Comparison of ENCODE assay signal across 23 cellular contexts in the genomic region with DNA sequence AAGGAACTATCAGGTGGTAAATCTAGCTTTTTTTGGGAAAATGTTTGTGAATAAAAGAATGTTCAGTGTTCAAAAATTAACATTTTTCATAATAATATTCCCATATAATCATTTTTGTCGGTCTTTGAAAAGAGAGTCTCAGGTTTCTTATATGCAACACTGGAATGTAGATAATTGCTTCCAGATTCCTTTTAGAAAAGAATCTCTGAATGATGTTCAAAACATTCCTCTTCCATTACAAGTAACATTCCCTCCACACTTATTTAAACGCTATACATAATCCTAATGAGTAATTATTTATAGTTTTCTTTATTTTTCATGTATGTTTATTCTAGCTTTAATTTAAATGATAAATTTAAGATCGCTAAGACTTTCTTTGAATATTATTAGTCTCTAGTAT. TPM values are rescaled to one million over a fixed set of nuclear protein-coding genes. Genes with fewer than 3 reads are reported as not detected.
A peak's percentile ranks its signal among the peaks of the same experiment; 100 is the strongest.
DNase-seq lines count a peak whose midpoint lies in the region; ATAC-seq and TF ChIP-seq lines count a peak whose summit lies in the region.
"Had no signal": no experiment of that assay in that cellular context is flagged by ENCODE, and none has a peak within 500 bp of the region (broad histone marks: within the 10 kb centered on the region; RNA-seq: fewer than 3 reads in every experiment).

No MANE protein-coding gene starts in this region.

- H3K4me1 ChIP-seq in SJCRH30 (peaks cover 18% of the 10 kb centered on the region), fibroblast of lung (ENCODE audit: control insufficient read depth, extremely low read depth, insufficient read depth, low read length) (peaks cover 3% of the 10 kb centered on the region), skeletal muscle satellite cell (ENCODE audit: control insufficient read depth, insufficient read depth, low read length) (peaks cover 25% of the 10 kb centered on the region)
- H3K4me1 ChIP-seq: breast epithelium, esophagus muscularis mucosa, neural progenitor cell, upper lobe of right lung had no signal

- no peak overlapping the region for H2AFZ ChIP-seq in fibroblast of lung (ENCODE audit: low read length)
- H2AFZ ChIP-seq: neural progenitor cell had no signal

- POLR2A ChIA-PET in CD4-positive, alpha-beta T cell (lab: Charles Lee) = no interaction called here

- no peaks in the 10 kb centered on the region for H3K36me3 ChIP-seq in SJCRH30
- H3K36me3 ChIP-seq in fibroblast of lung (ENCODE audit: control insufficient read depth, insufficient read depth, low read length) = no peaks in the 10 kb centered on the region
- no peaks in the 10 kb centered on the region for H3K36me3 ChIP-seq in skeletal muscle satellite cell (ENCODE audit: insufficient read depth, low read length)
- H3K36me3 ChIP-seq: breast epithelium, esophagus muscularis mucosa, neural progenitor cell, upper lobe of right lung had no signal

- H3K9me3 Mint-ChIP-seq in CD4-positive, alpha-beta T cell = no peaks in the 10 kb centered on the region
- H3K9me3 Mint-ChIP-seq: CD8-positive, alpha-beta T cell; stimulated activated naive CD8-positive, alpha-beta T cell treated with anti-CD3 and anti-CD28 coated beads, Interleukin-15, Interleukin-2, amounts not matched to agents 100 ng/mL and 50 ng/mL, for 24 hours had no signal

- no peak overlapping the region for H3K27ac Mint-ChIP-seq in CD4-positive, alpha-beta T cell
- H3K27ac Mint-ChIP-seq: activated CD4-positive, alpha-beta T cell treated with anti-CD3 and anti-CD28 coated beads for 36 hours; CD8-positive, alpha-beta T cell; neural progenitor cell; stimulated activated naive CD8-positive, alpha-beta T cell treated with anti-CD3 and anti-CD28 coated beads, Interleukin-15, Interleukin-2, amounts not matched to agents 100 ng/mL and 50 ng/mL, for 24 hours had no signal

- H3K9me3 ChIP-seq in SJCRH30 (replicated peaks) = no peaks in the 10 kb centered on the region
- no peaks in the 10 kb centered on the region for H3K9me3 ChIP-seq in fibroblast of lung (ENCODE audit: control insufficient read depth, insufficient read depth, low read depth, low read length)
- no peaks in the 10 kb centered on the region for H3K9me3 ChIP-seq in skeletal muscle satellite cell (replicated peaks; ENCODE audit: low read length)
- no peaks in the 10 kb centered on the region for H3K9me3 ChIP-seq in CD4-positive, alpha-beta T cell (ENCODE audit: control insufficient read depth, low read length)
- H3K9me3 ChIP-seq: breast epithelium, esophagus muscularis mucosa, upper lobe of right lung had no signal

- ATAC-seq in CD4-positive, alpha-beta T cell (ENCODE audit: poor library complexity) = no peak
- ATAC-seq in HG03457 (IDR thresholded peaks at IDR 0.05; ENCODE audit: unreplicated experiment) = no peak
- ATAC-seq: activated CD4-positive, alpha-beta T cell treated with anti-CD3 and anti-CD28 coated beads for 36 hours; CD8-positive, alpha-beta T cell; upper lobe of right lung had no signal

- intact Hi-C loops in CD4-positive, alpha-beta T cell (cut with DNase I, micrococcal nuclease) = no loop called here

- H3K27ac ChIP-seq in SJCRH30 = peak overlapping the region; percentile 23; the same call in 1 of the 2 replicates
- no peak overlapping the region for H3K27ac ChIP-seq in fibroblast of lung (ENCODE audit: insufficient read depth, low read length)
- H3K27ac ChIP-seq in CD4-positive, alpha-beta T cell (ENCODE audit: low read depth, low read length) = no peak overlapping the region
- H3K27ac ChIP-seq: breast epithelium, esophagus muscularis mucosa, neural progenitor cell, upper lobe of right lung had no signal

- DNase-seq in GM04503 (ENCODE audit: low read depth) (peak; percentile 45), SJCRH30 (peak in 1 of 2 experiments; percentile 51), fibroblast of lung (ENCODE audit: low read depth in 2 of 2) (peak; percentile 62 to 82)
- no peak for DNase-seq in activated naive CD4-positive, alpha-beta T cell treated with Interleukin-2 at 50 U/mL for 16 hours
- no peak for DNase-seq in activated T-cell treated with anti-CD3 and anti-CD28 coated beads, Interleukin-2, amount 50 U/mL, for 1 hour
- no peak for DNase-seq in CD4-positive, alpha-beta T cell
- DNase-seq: activated CD4-positive, alpha-beta T cell treated with anti-CD3 and anti-CD28 coated beads for 36 hours; activated CD8-positive, alpha-beta memory T cell treated with anti-CD3 and anti-CD28 coated beads, Interleukin-2, amount 50 U/mL, for 4 hours; CD8-positive, alpha-beta T cell; DMS79; hypothalamus; NCI-H2029 treated with DMSO at 0.1 percent for 48 hours; NCI-H524 treated with DMSO at 0.1 percent for 48 hours; retina; SHP77 treated with DMSO at 0.1 percent for 48 hours; T-helper 9 cell; upper lobe of right lung had no signal

- CTCF ChIA-PET in CD4-positive, alpha-beta T cell (lab: Charles Lee) = no interaction called here

- H3K27me3 ChIP-seq in SJCRH30 (no peaks in the 10 kb centered on the region), fibroblast of lung (ENCODE audit: control insufficient read depth, insufficient read depth, low read length) (no peaks in the 10 kb centered on the region), skeletal muscle satellite cell (ENCODE audit: control insufficient read depth, insufficient read depth, low read length) (no peaks in the 10 kb centered on the region)
- no peaks in the 10 kb centered on the region for H3K27me3 ChIP-seq in CD4-positive, alpha-beta T cell (ENCODE audit: control insufficient read depth, insufficient read depth, low read length)
- H3K27me3 ChIP-seq: breast epithelium, esophagus muscularis mucosa, upper lobe of right lung had no signal

- H3K79me2 ChIP-seq in fibroblast of lung (ENCODE audit: control insufficient read depth, insufficient read depth, low read length) = no peaks in the 10 kb centered on the region

- no peak for TF ChIP-seq CTCF in fibroblast of lung (conservative IDR thresholded peaks at IDR 0.05 in 1 of 2, IDR thresholded peaks at IDR 0.05 in 1 of 2; ENCODE audit: low read depth in 1 of 2, low read length in 2 of 2)
- TF ChIP-seq CTCF in CD4-positive, alpha-beta T cell (IDR thresholded peaks at IDR 0.05) = no peak

- no peak overlapping the region for H3K9ac ChIP-seq in fibroblast of lung (ENCODE audit: insufficient read depth, low read length)
- H3K9ac ChIP-seq in skeletal muscle satellite cell (ENCODE audit: low read depth, low read length) = peak overlapping the region; percentile 68
- H3K9ac ChIP-seq: neural progenitor cell had no signal

- H3K4me2 ChIP-seq in fibroblast of lung (ENCODE audit: extremely low read depth, insufficient read depth, low read length) (no peak overlapping the region), skeletal muscle satellite cell (ENCODE audit: low read length) (peak overlapping the region; percentile 46)
- H3K4me2 ChIP-seq: neural progenitor cell had no signal

- H3K4me1 Mint-ChIP-seq in CD4-positive, alpha-beta T cell (ENCODE audit: low read depth) = no peaks in the 10 kb centered on the region
- H3K4me1 Mint-ChIP-seq: activated CD4-positive, alpha-beta T cell treated with anti-CD3 and anti-CD28 coated beads for 36 hours had no signal

- H4K20me1 ChIP-seq in fibroblast of lung (ENCODE audit: control insufficient read depth, extremely low read depth, insufficient read depth, low read length) = no peaks in the 10 kb centered on the region

- peaks cover 18% of the 10 kb centered on the region for H3K27me3 Mint-ChIP-seq in CD4-positive, alpha-beta T cell

- no peak overlapping the region for H3K4me3 ChIP-seq in SJCRH30
- H3K4me3 ChIP-seq in fibroblast of lung (replicated peaks in 1 of 4; ENCODE audit: control extremely low read depth in 1 of 4, insufficient read depth in 1 of 4, low read depth in 3 of 4, low read length in 4 of 4) = no peak overlapping the region
- H3K4me3 ChIP-seq in skeletal muscle satellite cell (ENCODE audit: low read length) = no peak overlapping the region
- H3K4me3 ChIP-seq: breast epithelium, esophagus muscularis mucosa, neural progenitor cell, upper lobe of right lung had no signal

- H3K4me3 Mint-ChIP-seq in CD4-positive, alpha-beta T cell = no peak overlapping the region
- H3K4me3 Mint-ChIP-seq: activated CD4-positive, alpha-beta T cell treated with anti-CD3 and anti-CD28 coated beads for 36 hours; CD8-positive, alpha-beta T cell; neural progenitor cell; stimulated activated naive CD8-positive, alpha-beta T cell treated with anti-CD3 and anti-CD28 coated beads, Interleukin-15, Interleukin-2, amounts not matched to agents 100 ng/mL and 50 ng/mL, for 24 hours had no signal

- no peaks in the 10 kb centered on the region for H3K36me3 Mint-ChIP-seq in CD4-positive, alpha-beta T cell (ENCODE audit: low read depth)
- H3K36me3 Mint-ChIP-seq: CD8-positive, alpha-beta T cell; neural progenitor cell had no signal

RNA-seq across cellular contexts. Expression of gene ZSWIM2, which starts 7.0 kb away (rescaled TPM):
- total RNA-seq in SJCRH30 (2014; rRNA removed; shearing (Covaris generic)) = not detected in 2 replicates
- total RNA-seq in fibroblast of lung = under 0.01 TPM in 1 of 2 replicates, not detected in the other
- polyA plus RNA-seq in fibroblast of lung = 0.08 and 0.15 TPM in 2 replicates
- polyA plus RNA-seq in fibroblast of lung (2012) = not detected in 2 replicates
- not detected in 2 replicates for polyA minus RNA-seq in fibroblast of lung (ENCODE audit: low replicate concordance)
- not detected in 2 replicates for total RNA-seq in skeletal muscle satellite cell (2012; rRNA removed)
- not detected for total RNA-seq in CD4-positive, alpha-beta T cell
- total RNA-seq: activated CD4-positive, alpha-beta T cell treated with anti-CD3 and anti-CD28 coated beads for 36 hours; CD8-positive, alpha-beta T cell; esophagus muscularis mucosa; upper lobe of right lung had no signal

Comparison
In these comparisons a context has a peak if more than half of its experiments do, and no peak if none do; other contexts are left out.
1. DNase-seq: peak in GM04503 (single experiment) and fibroblast of lung (2 of 2); none in activated naive CD4-positive, alpha-beta T cell treated with Interleukin-2 at 50 U/mL for 16 hours (single experiment), activated T-cell treated with anti-CD3 and anti-CD28 coated beads, Interleukin-2, amount 50 U/mL, for 1 hour (single experiment) and CD4-positive, alpha-beta T cell (0 of 10).